In the genomic region with DNA sequence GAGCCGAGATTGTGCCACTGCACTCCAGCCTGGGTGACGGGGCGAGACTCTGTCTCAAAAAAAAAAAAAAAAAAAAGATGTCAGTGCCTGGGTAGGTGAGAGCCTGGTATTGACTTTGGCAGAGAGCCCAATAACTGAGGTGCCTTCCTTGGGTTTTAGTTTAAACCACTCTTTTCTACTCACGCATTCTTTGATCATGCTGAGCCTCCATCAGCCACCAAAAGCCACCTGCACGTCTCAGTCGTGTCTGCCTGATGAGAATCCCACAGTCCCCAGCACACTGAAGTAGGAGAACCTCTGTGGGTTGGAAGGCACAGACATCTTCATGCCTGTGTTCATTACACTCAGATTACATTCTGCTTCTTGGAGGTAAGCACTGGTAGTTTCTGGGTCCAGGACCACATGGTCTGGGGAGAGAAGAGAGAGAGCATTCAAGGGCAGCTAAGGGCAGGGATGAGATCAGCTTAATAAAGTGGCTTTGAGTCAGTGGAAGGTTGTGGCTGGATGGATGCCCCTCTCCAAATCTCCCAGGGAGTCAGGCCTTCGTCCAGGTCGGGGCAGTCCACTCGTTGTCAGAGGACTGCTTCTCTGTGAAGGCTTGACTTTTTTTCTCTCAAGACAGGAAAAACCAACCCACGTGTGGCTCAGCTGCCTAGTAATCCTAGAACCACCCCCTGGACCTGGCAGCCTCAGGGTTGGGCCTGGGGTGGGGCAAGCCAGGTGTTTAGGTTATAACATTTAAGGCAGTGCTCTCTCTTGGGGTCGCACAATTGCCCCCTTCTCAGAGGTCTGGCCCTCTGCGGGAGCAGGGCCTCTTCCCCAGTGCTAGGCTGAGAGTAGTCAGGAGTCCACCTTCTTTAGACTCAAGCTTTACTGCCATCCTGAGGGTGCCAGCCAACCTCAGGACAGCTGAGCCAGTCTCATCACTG, we compare ENCODE assay signal across 15 cellular contexts. TPM values are rescaled to one million over a fixed set of nuclear protein-coding genes. Genes with fewer than 3 reads are reported as not detected.
A peak's percentile ranks its signal among the peaks of the same experiment; 100 is the strongest.
DNase-seq lines count a peak whose midpoint lies in the region; ATAC-seq and TF ChIP-seq lines count a peak whose summit lies in the region.
"Had no signal": no experiment of that assay in that cellular context is flagged by ENCODE, and none has a peak within 500 bp of the region (broad histone marks: within the 10 kb centered on the region; RNA-seq: fewer than 3 reads in every experiment).

No MANE protein-coding gene starts in this region.

- no peak for TF ChIP-seq POLR2A in body of pancreas (IDR thresholded peaks at IDR 0.05)

- H3K36me3 Mint-ChIP-seq in CD8-positive, alpha-beta T cell = no peaks in the 10 kb centered on the region
- H3K36me3 Mint-ChIP-seq: CD14-positive monocyte had no signal

- no peak overlapping the region for H2AFZ ChIP-seq in GM23248

- no peaks in the 10 kb centered on the region for H3K27me3 ChIP-seq in CD8-positive, alpha-beta T cell (ENCODE audit: insufficient read depth, low read length)
- no peaks in the 10 kb centered on the region for H3K27me3 ChIP-seq in GM23248 (replicated peaks; ENCODE audit: insufficient read depth)
- no peaks in the 10 kb centered on the region for H3K27me3 ChIP-seq in body of pancreas

- no peaks in the 10 kb centered on the region for H3F3A ChIP-seq in GM23248 (ENCODE audit: insufficient read depth)

- POLR2A ChIA-PET in CD8-positive, alpha-beta T cell (lab: Charles Lee) = no interaction called here

- no peaks in the 10 kb centered on the region for H3K27me3 Mint-ChIP-seq in CD8-positive, alpha-beta T cell (ENCODE audit: low read depth)

- H3K4me1 ChIP-seq in CD8-positive, alpha-beta T cell (ENCODE audit: insufficient read depth, low read length) = no peaks in the 10 kb centered on the region
- H3K4me1 ChIP-seq in GM23248 (ENCODE audit: insufficient read depth) (no peaks in the 10 kb centered on the region), body of pancreas (no peaks in the 10 kb centered on the region)
- H3K4me1 ChIP-seq: prostate gland had no signal

- no peak overlapping the region for H3K4me2 ChIP-seq in GM23248 (ENCODE audit: unreplicated experiment)

- CTCF ChIA-PET in CD8-positive, alpha-beta T cell (lab: Charles Lee) = interaction anchor here (1.0 kb wide), 1 partner anchor 29 kb away, joined by 3 read pairs; no protein-coding TSS in a partner anchor

- in situ Hi-C loops in GM23248 (cut with MboI) = no loop called here

- H3K27ac Mint-ChIP-seq in CD8-positive, alpha-beta T cell = peak overlapping the region; percentile 74
- H3K27ac Mint-ChIP-seq: CD14-positive monocyte had no signal

- no peak overlapping the region for H3K4me3 ChIP-seq in CD8-positive, alpha-beta T cell (ENCODE audit: low read depth, low read length)
- no peak overlapping the region for H3K4me3 ChIP-seq in GM23248
- no peak overlapping the region for H3K4me3 ChIP-seq in body of pancreas
- H3K4me3 ChIP-seq: prostate gland had no signal

- no peaks in the 10 kb centered on the region for H4K20me1 ChIP-seq in GM23248 (ENCODE audit: insufficient read depth)

- H3K36me3 ChIP-seq in CD8-positive, alpha-beta T cell (ENCODE audit: insufficient read depth, low read length) = no peaks in the 10 kb centered on the region
- H3K36me3 ChIP-seq in GM23248 (ENCODE audit: low read depth) (no peaks in the 10 kb centered on the region), body of pancreas (replicated peaks in 1 of 2; ENCODE audit: insufficient read depth in 1 of 2, low read depth in 2 of 2) (no peaks in the 10 kb centered on the region)
- H3K36me3 ChIP-seq: prostate gland had no signal

- peaks cover 6% of the 10 kb centered on the region for H3K4me1 Mint-ChIP-seq in CD8-positive, alpha-beta T cell (ENCODE audit: low read depth)
- H3K4me1 Mint-ChIP-seq: CD14-positive monocyte had no signal

- no peaks in the 10 kb centered on the region for H3K9me2 ChIP-seq in GM23248 (ENCODE audit: insufficient read depth)

- ATAC-seq in CD8-positive, alpha-beta T cell = peak; percentile 44
- ATAC-seq in body of pancreas = no peak
- no peak for ATAC-seq in GM18907 (IDR thresholded peaks at IDR 0.05; ENCODE audit: unreplicated experiment)
- ATAC-seq in HG03439 (IDR thresholded peaks at IDR 0.05; ENCODE audit: unreplicated experiment) = no peak

- WGBS in GM23248 (ENCODE audit: low coverage in 1 of 2, low lambda C conversion rate in 2 of 2, missing lambda C conversion rate in 2 of 2), 2 experiments = 67 to 70% methylated on average over 12 of the region's 12 CpGs
- WGBS in body of pancreas, 2 donors = 68 to 71% methylated on average over 11 to 12 of the region's 12 CpGs

- H3K4me3 Mint-ChIP-seq in CD8-positive, alpha-beta T cell = no peak overlapping the region
- H3K4me3 Mint-ChIP-seq: CD14-positive monocyte had no signal

- no peak overlapping the region for H3K9ac ChIP-seq in GM23248

- H3K9me3 ChIP-seq in CD8-positive, alpha-beta T cell (ENCODE audit: low read length) = no peaks in the 10 kb centered on the region
- H3K9me3 ChIP-seq in GM23248 (ENCODE audit: low read depth) (no peaks in the 10 kb centered on the region), body of pancreas (no peaks in the 10 kb centered on the region)
- H3K9me3 ChIP-seq: prostate gland had no signal

- intact Hi-C loops in CD8-positive, alpha-beta T cell (cut with DNase I, micrococcal nuclease) = no loop called here
- intact Hi-C loops in body of pancreas (cut with DNase I) = no loop called here

- TF ChIP-seq CTCF in CD8-positive, alpha-beta T cell (IDR thresholded peaks at IDR 0.05) = no peak
- TF ChIP-seq CTCF in body of pancreas (IDR thresholded peaks at IDR 0.05) = no peak

- H3K27ac ChIP-seq in CD8-positive, alpha-beta T cell (ENCODE audit: low read depth, low read length) = no peak overlapping the region
- H3K27ac ChIP-seq in GM23248 (no peak overlapping the region), body of pancreas (no peak overlapping the region)
- H3K27ac ChIP-seq: prostate gland, RWPE1 had no signal

- no peaks in the 10 kb centered on the region for H3K9me3 Mint-ChIP-seq in CD8-positive, alpha-beta T cell
- H3K9me3 Mint-ChIP-seq: CD14-positive monocyte had no signal

- no peaks in the 10 kb centered on the region for H3K79me2 ChIP-seq in GM23248 (ENCODE audit: insufficient read depth)

- peak in 1 of 7 experiments; percentile 8 for DNase-seq in CD8-positive, alpha-beta T cell
- DNase-seq in GM23248 = peak; percentile 8
- peak; percentile 52 for DNase-seq in SW480 (ENCODE audit: low spot score)
- peak; percentile 37 for DNase-seq in medulla oblongata (ENCODE audit: extremely low spot score)
- no peak for DNase-seq in body of pancreas
- DNase-seq in amniotic stem cell (lab: John Stamatoyannopoulos, UW) = no peak
- DNase-seq: activated CD8-positive, alpha-beta memory T cell treated with anti-CD3 and anti-CD28 coated beads for 24 hours; activated naive CD4-positive, alpha-beta T cell; KG1; NCI-H446 treated with DMSO at 0.1 percent for 48 hours had no signal

RNA-seq across cellular contexts. Expression of a gene that starts 32.6 kb away (rescaled TPM):
- 100 to 1,000 TPM; 143 to 153 TPM for total RNA-seq in CD8-positive, alpha-beta T cell
- 41.1 and 44.5 TPM in 2 replicates for total RNA-seq in GM23248 (2014; rRNA removed; shearing (Covaris generic))
- 52.8 and 52.9 TPM in 2 replicates for polyA plus RNA-seq in GM23248 (2016; fragmentation: Nextera tagmentation; extraction: Ambion mirVana)
- 10 to 100 TPM; 28.8 to 30.0 TPM for total RNA-seq in body of pancreas

Comparison
In these comparisons a context has a peak if more than half of its experiments do, and no peak if none do; other contexts are left out.
1. DNase-seq: peak in GM23248 (single experiment), SW480 (single experiment) and medulla oblongata (single experiment); none in body of pancreas (0 of 4) and amniotic stem cell (single experiment).